30 cellular contexts compared by ENCODE assay signal in the genomic region with DNA sequence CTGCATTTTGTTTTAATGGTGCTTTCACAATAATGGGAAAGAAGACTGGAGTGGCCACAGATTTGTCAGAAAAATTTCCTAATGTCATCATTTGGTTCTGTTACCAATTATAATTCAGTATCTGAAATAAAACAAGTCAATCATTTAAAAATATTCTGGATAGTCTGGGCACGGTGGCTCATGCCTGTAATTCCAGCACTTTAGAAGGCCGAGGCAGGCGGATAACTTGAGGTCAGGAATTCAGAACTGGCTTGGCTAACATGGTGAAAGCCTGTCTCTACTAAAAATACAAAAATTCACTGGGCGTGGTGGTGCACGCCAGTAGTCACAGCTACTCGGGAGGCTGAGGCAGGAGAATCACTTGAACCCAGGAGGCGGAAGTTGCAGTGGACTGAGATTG.
"Had no signal": no experiment of that assay in that cellular context is flagged by ENCODE, and none has a peak within 500 bp of the region (broad histone marks: within the 10 kb centered on the region; RNA-seq: fewer than 3 reads in every experiment).

No MANE protein-coding gene starts in this region.

- H3K27me3 ChIP-seq: dorsolateral prefrontal cortex had no signal

- H3K27ac ChIP-seq: dorsolateral prefrontal cortex, WERI-Rb-1 had no signal

- ATAC-seq: activated CD4-positive, CD25-positive, alpha-beta regulatory T cell treated with anti-CD3 and anti-CD28 coated beads, Interleukin-2, amount 50 U/mL, for 24 hours; activated CD8-positive, alpha-beta T cell treated with anti-CD3 and anti-CD28 coated beads for 36 hours; activated T-cell treated with anti-CD3 and anti-CD28 coated beads, Interleukin-2, amount 50 U/mL, for 4 hours; activated T-helper 17 cell treated with anti-CD3 and anti-CD28 coated beads, Interleukin-2, amount 50 U/mL, for 72 hours; esophagus mucosa; T-helper 17 cell had no signal

- H3K27ac Mint-ChIP-seq: activated B cell treated with CpG ODN at 0.5 μM for 24 hours; activated CD8-positive, alpha-beta T cell treated with anti-CD3 and anti-CD28 coated beads for 36 hours; activated naive CD8-positive, alpha-beta T cell; activated T-helper 17 cell treated with anti-CD3 and anti-CD28 coated beads, Interleukin-2, amount 50 U/mL, for 72 hours; dendritic cell treated with granulocyte-macrophage colony-stimulating factor and Interleukin-4, amounts not matched to agents 40 ng/mL and 50 ng/mL, for 4 days; endodermal cell; T-helper 17 cell; T-helper 2 cell treated with Interferon-gamma antibody and Interleukin-4, amounts not matched to agents 5 μg/mL and 100 μg/mL, for 36 hours had no signal

- H3K27me3 Mint-ChIP-seq: activated B cell treated with CpG ODN at 0.5 μM for 24 hours; activated CD8-positive, alpha-beta T cell treated with anti-CD3 and anti-CD28 coated beads for 36 hours; activated naive CD8-positive, alpha-beta T cell; activated T-helper 17 cell treated with anti-CD3 and anti-CD28 coated beads, Interleukin-2, amount 50 U/mL, for 72 hours; T-helper 17 cell had no signal

- H3K36me3 ChIP-seq: WERI-Rb-1 had no signal

- H3K4me3 ChIP-seq: coronary artery, dorsolateral prefrontal cortex had no signal

- H3K4me3 Mint-ChIP-seq: activated B cell treated with CpG ODN at 0.5 μM for 24 hours; activated CD8-positive, alpha-beta T cell treated with anti-CD3 and anti-CD28 coated beads for 36 hours; activated naive CD8-positive, alpha-beta T cell; activated T-cell treated with anti-CD3 and anti-CD28 coated beads, Interleukin-2, amount 50 U/mL, for 4 hours; activated T-helper 17 cell treated with anti-CD3 and anti-CD28 coated beads, Interleukin-2, amount 50 U/mL, for 72 hours; dendritic cell treated with granulocyte-macrophage colony-stimulating factor and Interleukin-4, amounts not matched to agents 40 ng/mL and 50 ng/mL, for 4 days; endodermal cell; T-helper 17 cell; T-helper 2 cell treated with Interferon-gamma antibody and Interleukin-4, amounts not matched to agents 5 μg/mL and 100 μg/mL, for 36 hours had no signal

- H3K9me3 Mint-ChIP-seq: activated T-helper 17 cell treated with anti-CD3 and anti-CD28 coated beads, Interleukin-2, amount 50 U/mL, for 72 hours had no signal

- DNase-seq: activated B cell treated with CpG ODN at 0.5 μM for 24 hours; activated CD4-positive, alpha-beta T cell treated with anti-CD3 and anti-CD28 coated beads for 48 hours; activated CD4-positive, alpha-beta T cell treated with anti-CD3 and anti-CD28 coated beads, Interleukin-2, amount 50 U/mL, for 1 hour; activated CD4-positive, alpha-beta T cell treated with anti-CD3 and anti-CD28 coated beads, Interleukin-2, amount 50 U/mL, for 48 hours; activated CD8-positive, alpha-beta memory T cell treated with anti-CD3 and anti-CD28 coated beads for 24 hours; activated CD8-positive, alpha-beta T cell treated with anti-CD3 and anti-CD28 coated beads for 36 hours; activated effector memory CD4-positive, alpha-beta T cell treated with Interleukin-2 at 50 U/mL for 16 hours; activated gamma-delta T cell treated with Interleukin-2 at 50 U/mL for 16 hours; activated naive CD4-positive, alpha-beta T cell treated with anti-CD3 and anti-CD28 coated beads, Interleukin-2, amount 50 U/mL, for 16 hours; activated naive CD4-positive, alpha-beta T cell treated with Interleukin-2 at 50 U/mL for 16 hours; activated T-cell treated with anti-CD3 and anti-CD28 coated beads, Interleukin-2, amount 50 U/mL, for 4 hours; amniotic stem cell; anterior cingulate cortex; caudate nucleus; dorsolateral prefrontal cortex; effector memory CD4-positive, alpha-beta T cell; endodermal cell; foreskin fibroblast; head of caudate nucleus; T-helper 1 cell; T-helper 17 cell; T1000; WERI-Rb-1 had no signal
